In genomic region chrX:39816871-39817731, GRCh38 we compare ENCODE assay signal across 8 cellular contexts.
A peak's percentile ranks its signal among the peaks of the same experiment; 100 is the strongest.
DNase-seq lines count a peak whose midpoint lies in the region; ATAC-seq and TF ChIP-seq lines count a peak whose summit lies in the region.

No MANE protein-coding gene starts in this region.

- H3K4me1 ChIP-seq in DND-41 (ENCODE audit: insufficient read depth, low read length), result peaks cover 31% of the 10 kb centered on the region
- H3K4me1 ChIP-seq in HUES6 (ENCODE audit: control insufficient read depth, insufficient read depth, low read length), result peaks cover 60% of the 10 kb centered on the region
- peaks cover 0 to 26% (median 8%) of the 10 kb centered on the region in 4 donors for H3K4me1 ChIP-seq in right lobe of liver
- H3K4me1 ChIP-seq in Karpas-422 (ENCODE audit: low read length), result peaks cover 8% of the 10 kb centered on the region

- WGBS in right lobe of liver (ENCODE audit: insufficient coverage, low coverage, low lambda C conversion rate, missing lambda C conversion rate), result 17% methylated on average over 12 of the region's 16 CpGs

- H3K4me1 Mint-ChIP-seq in activated naive CD8-positive, alpha-beta T cell (ENCODE audit: low read depth), result peaks cover 21% of the 10 kb centered on the region

- peak; percentile 80 for ATAC-seq in DND-41 (ENCODE audit: insufficient read depth, low read depth)
- peak; percentile 47 to 54 (median 51) for ATAC-seq in right lobe of liver
- ATAC-seq in GM18502 (IDR thresholded peaks at IDR 0.05; ENCODE audit: poor library complexity, unreplicated experiment), result no peak

- H2AFZ ChIP-seq in DND-41 (ENCODE audit: low read depth, low read length) (peak overlapping the region; percentile 61), Karpas-422 (ENCODE audit: low read length) (no peak overlapping the region)

- H4K20me1 ChIP-seq in DND-41 (ENCODE audit: insufficient read depth, low read length) (no peaks in the 10 kb centered on the region), Karpas-422 (ENCODE audit: insufficient read depth, low read depth, low read length) (no peaks in the 10 kb centered on the region; the same call in 1 of the 2 replicates)

- intact Hi-C loops in right lobe of liver (cut with DNase I), result no loop called here

- TF ChIP-seq CTCF in DND-41 (IDR thresholded peaks at IDR 0.05; ENCODE audit: borderline replicate concordance, extremely low read depth, low read length, poor library complexity, severe bottlenecking) (no peak), right lobe of liver (IDR thresholded peaks at IDR 0.05) (no peak)

- H3K9me3 ChIP-seq in DND-41 (ENCODE audit: insufficient read depth, low read length, severe bottlenecking) (no peaks in the 10 kb centered on the region), HUES6 (ENCODE audit: control insufficient read depth, insufficient read depth, low read depth, low read length) (peaks cover 3% of the 10 kb centered on the region; the same call in 1 of the 2 replicates), right lobe of liver (no peaks in the 10 kb centered on the region), Karpas-422 (ENCODE audit: low read length) (no peaks in the 10 kb centered on the region)

- H3K9ac ChIP-seq in DND-41 (ENCODE audit: low read depth, low read length) (peak overlapping the region; percentile 45), HUES6 (ENCODE audit: low read length) (peak overlapping the region; percentile 92), Karpas-422 (ENCODE audit: low read length) (no peak overlapping the region)

- H3K36me3 Mint-ChIP-seq in activated naive CD8-positive, alpha-beta T cell, result no peaks in the 10 kb centered on the region

- H3K4me2 ChIP-seq in DND-41 (ENCODE audit: insufficient read depth, low read length) (peak overlapping the region; percentile 7; the same call in 1 of the 2 replicates), Karpas-422 (ENCODE audit: low read depth, low read length, poor library complexity, severe bottlenecking) (no peak overlapping the region)

- peak overlapping the region; percentile 46 for H3K27ac Mint-ChIP-seq in activated naive CD8-positive, alpha-beta T cell

- H3K79me2 ChIP-seq in DND-41 (ENCODE audit: insufficient read depth, low read length), result no peaks in the 10 kb centered on the region
- no peaks in the 10 kb centered on the region for H3K79me2 ChIP-seq in Karpas-422 (ENCODE audit: low read length)

- H3K4me3 ChIP-seq in DND-41 (ENCODE audit: low read depth in 1 of 2, low read length in 2 of 2) (no peak overlapping the region), HUES6 (ENCODE audit: low read depth, low read length) (peak overlapping the region; percentile 40), right lobe of liver (no peak overlapping the region), Karpas-422 (ENCODE audit: low read length) (no peak overlapping the region)

- peak overlapping the region; percentile 75 for H3K27ac ChIP-seq in DND-41 (ENCODE audit: low read length)
- H3K27ac ChIP-seq in HUES6 (ENCODE audit: low read depth, low read length), result peak overlapping the region; percentile 94
- H3K27ac ChIP-seq in right lobe of liver, result peak overlapping the region in 2 of 3 donors; percentile 34 to 54
- no peak overlapping the region for H3K27ac ChIP-seq in Karpas-422 (ENCODE audit: low read length)

- no peaks in the 10 kb centered on the region for H3K9me2 ChIP-seq in Karpas-422 (replicated peaks; ENCODE audit: insufficient read depth, low read length)

- peak; percentile 25 for DNase-seq in DND-41
- peak; percentile 32 to 77 (median 76) for DNase-seq in right lobe of liver
- no peak for DNase-seq in Karpas-422
- DNase-seq in NCI-H524 (lab: John Stamatoyannopoulos, UW), result no peak
- DNase-seq in mesenteric fat pad (ENCODE audit: low spot score), result no peak

- no peaks in the 10 kb centered on the region for H3K36me3 ChIP-seq in DND-41 (ENCODE audit: insufficient read depth, low read length)
- H3K36me3 ChIP-seq in HUES6 (ENCODE audit: control insufficient read depth, insufficient read depth, low read length), result no peaks in the 10 kb centered on the region
- H3K36me3 ChIP-seq in right lobe of liver, result no peaks in the 10 kb centered on the region
- H3K36me3 ChIP-seq in Karpas-422 (ENCODE audit: insufficient read depth, low read length), result no peaks in the 10 kb centered on the region

- no peak for TF ChIP-seq POLR2A in right lobe of liver (IDR thresholded peaks at IDR 0.05)

- H3K27me3 ChIP-seq in DND-41 (ENCODE audit: insufficient read depth, low read length, poor library complexity) (no peaks in the 10 kb centered on the region), HUES6 (ENCODE audit: control insufficient read depth, insufficient read depth, low read length) (no peaks in the 10 kb centered on the region), right lobe of liver (no peaks in the 10 kb centered on the region), Karpas-422 (ENCODE audit: low read length) (no peaks in the 10 kb centered on the region)

- H3K9me3 Mint-ChIP-seq in activated naive CD8-positive, alpha-beta T cell (ENCODE audit: low read depth), result no peaks in the 10 kb centered on the region

- H3K27me3 Mint-ChIP-seq in activated naive CD8-positive, alpha-beta T cell, result no peaks in the 10 kb centered on the region

- H3K4me3 Mint-ChIP-seq in activated naive CD8-positive, alpha-beta T cell, result no peak overlapping the region

Comparison
In these comparisons a context has a peak if more than half of its experiments do, and no peak if none do; other contexts are left out.
1. DNase-seq: peak in DND-41 (single experiment) and right lobe of liver (3 of 3); none in Karpas-422 (single experiment), NCI-H524 (0 of 2) and mesenteric fat pad (single experiment).